ENCODE assay signal across 8 cellular contexts in the genomic region with DNA sequence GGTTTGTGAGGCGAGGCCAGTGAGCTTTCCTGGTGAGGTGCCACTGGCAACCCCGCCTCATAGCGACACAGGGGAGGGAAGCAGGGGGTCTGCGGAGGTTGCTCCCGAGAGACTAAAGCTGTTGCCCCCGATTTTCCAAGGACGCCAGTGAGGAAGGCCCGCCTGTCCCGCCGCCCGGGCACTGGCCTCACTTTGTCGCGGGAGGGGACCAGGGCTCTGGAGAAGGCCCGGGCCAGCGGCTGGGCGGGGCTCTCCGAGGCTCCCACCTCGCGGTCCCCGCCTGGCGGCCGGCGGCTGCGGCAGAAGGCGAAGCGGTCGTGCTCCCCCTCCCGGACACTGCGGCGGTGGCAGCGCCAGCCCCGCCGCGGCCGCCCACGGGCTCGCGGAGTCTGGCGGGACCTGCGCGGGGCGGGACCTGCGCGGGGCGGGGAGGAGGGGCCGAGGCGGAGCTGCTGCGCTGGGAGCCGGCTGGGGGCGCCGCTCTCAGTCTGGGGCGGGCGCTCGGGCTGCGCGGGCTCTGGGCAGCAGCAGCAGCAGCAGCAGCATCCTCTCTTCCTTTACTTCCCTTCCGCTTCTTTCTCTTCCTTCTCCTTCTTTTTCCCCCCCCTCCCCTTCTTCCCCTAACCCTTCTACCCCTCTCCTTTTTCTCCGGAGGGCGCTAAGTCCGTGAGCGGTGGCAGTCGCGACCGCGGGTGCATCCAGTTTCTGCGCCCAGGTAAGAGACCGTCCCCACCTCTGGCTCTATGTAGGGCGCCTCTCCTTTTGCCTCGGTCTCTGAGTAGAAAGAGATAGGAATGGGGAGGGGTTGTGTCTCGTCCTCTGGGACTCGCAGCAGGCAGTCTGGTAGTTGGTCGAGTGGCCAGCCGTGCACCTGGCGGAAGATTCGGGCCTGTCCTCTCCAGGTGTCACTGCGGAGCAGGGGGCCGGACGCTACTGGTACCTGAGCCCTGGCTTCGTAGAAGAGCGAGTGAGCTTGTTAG. TPM values are rescaled to one million over a fixed set of nuclear protein-coding genes. Genes with fewer than 3 reads are reported as not detected.
DNase-seq lines count a peak whose midpoint lies in the region; FAIRE-seq lines count a peak whose summit lies in the region.

A gene with protein sequence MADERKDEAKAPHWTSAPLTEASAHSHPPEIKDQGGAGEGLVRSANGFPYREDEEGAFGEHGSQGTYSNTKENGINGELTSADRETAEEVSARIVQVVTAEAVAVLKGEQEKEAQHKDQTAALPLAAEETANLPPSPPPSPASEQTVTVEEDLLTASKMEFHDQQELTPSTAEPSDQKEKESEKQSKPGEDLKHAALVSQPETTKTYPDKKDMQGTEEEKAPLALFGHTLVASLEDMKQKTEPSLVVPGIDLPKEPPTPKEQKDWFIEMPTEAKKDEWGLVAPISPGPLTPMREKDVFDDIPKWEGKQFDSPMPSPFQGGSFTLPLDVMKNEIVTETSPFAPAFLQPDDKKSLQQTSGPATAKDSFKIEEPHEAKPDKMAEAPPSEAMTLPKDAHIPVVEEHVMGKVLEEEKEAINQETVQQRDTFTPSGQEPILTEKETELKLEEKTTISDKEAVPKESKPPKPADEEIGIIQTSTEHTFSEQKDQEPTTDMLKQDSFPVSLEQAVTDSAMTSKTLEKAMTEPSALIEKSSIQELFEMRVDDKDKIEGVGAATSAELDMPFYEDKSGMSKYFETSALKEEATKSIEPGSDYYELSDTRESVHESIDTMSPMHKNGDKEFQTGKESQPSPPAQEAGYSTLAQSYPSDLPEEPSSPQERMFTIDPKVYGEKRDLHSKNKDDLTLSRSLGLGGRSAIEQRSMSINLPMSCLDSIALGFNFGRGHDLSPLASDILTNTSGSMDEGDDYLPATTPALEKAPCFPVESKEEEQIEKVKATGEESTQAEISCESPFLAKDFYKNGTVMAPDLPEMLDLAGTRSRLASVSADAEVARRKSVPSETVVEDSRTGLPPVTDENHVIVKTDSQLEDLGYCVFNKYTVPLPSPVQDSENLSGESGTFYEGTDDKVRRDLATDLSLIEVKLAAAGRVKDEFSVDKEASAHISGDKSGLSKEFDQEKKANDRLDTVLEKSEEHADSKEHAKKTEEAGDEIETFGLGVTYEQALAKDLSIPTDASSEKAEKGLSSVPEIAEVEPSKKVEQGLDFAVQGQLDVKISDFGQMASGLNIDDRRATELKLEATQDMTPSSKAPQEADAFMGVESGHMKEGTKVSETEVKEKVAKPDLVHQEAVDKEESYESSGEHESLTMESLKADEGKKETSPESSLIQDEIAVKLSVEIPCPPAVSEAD (N-terminal part only) (plus strand): TSS at position 486 of the 980 bp plus-strand sequence. CDS start 229,124 bp downstream, outside the sequence.

- peak within 1 kb of the TSS; percentile 38 for H3K4me3 ChIP-seq in HAP-1

- no peaks in the 10 kb centered on the region for H3K9me3 Mint-ChIP-seq in activated naive CD4-positive, alpha-beta T cell treated with anti-CD3 and anti-CD28 coated beads, Interleukin-2, amount 10 ng/mL, durations not matched to agents 7 days and 5 days

- H3K36me3 ChIP-seq in HAP-1 (replicated peaks) = no peaks in the 10 kb centered on the region

- peak; percentile 84 for DNase-seq in ELF-1 (ENCODE audit: low read depth, low spot score)
- DNase-seq in HAP-1 (ENCODE audit: low spot score in 2 of 2) = peak; percentile 75 to 88
- peak; percentile 86 for DNase-seq in LoVo (ENCODE audit: low spot score)
- DNase-seq in SHP77 treated with DMSO at 0.1 percent for 48 hours (lab: John Stamatoyannopoulos, UW) = peak; percentile 73
- DNase-seq in activated naive CD4-positive, alpha-beta T cell treated with anti-CD3 and anti-CD28 coated beads, Interleukin-2, amount 10 ng/mL, durations not matched to agents 7 days and 5 days = peak; percentile 69
- peak; percentile 86 to 87 for DNase-seq in frontal cortex (ENCODE audit: low spot score in 2 of 2)
- peak; percentile 10 for DNase-seq in non-pigmented ciliary epithelial cell (ENCODE audit: low read depth)

- peaks cover 10% of the 10 kb centered on the region for H3K4me1 ChIP-seq in HAP-1

- peak within 1 kb of the TSS; percentile 36 for H3K27ac ChIP-seq in temporal lobe (ENCODE audit: low read depth, low read length)

- H3K4me3 Mint-ChIP-seq in activated naive CD4-positive, alpha-beta T cell treated with anti-CD3 and anti-CD28 coated beads, Interleukin-2, amount 10 ng/mL, durations not matched to agents 7 days and 5 days = peak within 1 kb of the TSS; percentile 69

- H3K36me3 Mint-ChIP-seq in activated naive CD4-positive, alpha-beta T cell treated with anti-CD3 and anti-CD28 coated beads, Interleukin-2, amount 10 ng/mL, durations not matched to agents 7 days and 5 days = no peaks in the 10 kb centered on the region

- no peak for FAIRE-seq in frontal cortex (lab: Jason Lieb, UNC)

- H3K27ac Mint-ChIP-seq in activated naive CD4-positive, alpha-beta T cell treated with anti-CD3 and anti-CD28 coated beads, Interleukin-2, amount 10 ng/mL, durations not matched to agents 7 days and 5 days = no peak within 1 kb of the TSS

- H3K4me1 Mint-ChIP-seq in activated naive CD4-positive, alpha-beta T cell treated with anti-CD3 and anti-CD28 coated beads, Interleukin-2, amount 10 ng/mL, durations not matched to agents 7 days and 5 days = peaks cover 9% of the 10 kb centered on the region

- no peaks in the 10 kb centered on the region for H3K9me3 ChIP-seq in HAP-1

- in situ Hi-C loops in HAP-1 (cut with MboI; ENCODE audit: low sequenced_read_pairs) = loop anchor here (10.0 kb wide), 1 partner anchor 131 kb away; no protein-coding TSS in a partner anchor

- CTCF ChIA-PET in activated naive CD4-positive, alpha-beta T cell treated with anti-CD3 and anti-CD28 coated beads, Interleukin-2, amount 10 ng/mL, durations not matched to agents 7 days and 5 days (lab: Charles Lee) = interaction anchor here (0.5 to 3.0 kb wide), 5 partner anchors 8 to 153 kb away, joined by 3 to 18 read pairs (median 3); no protein-coding TSS in a partner anchor

- peaks cover 2% of the 10 kb centered on the region; the same call in 1 of the 2 replicates for H3K27me3 ChIP-seq in HAP-1 (ENCODE audit: low read depth)

- H3K27me3 Mint-ChIP-seq in activated naive CD4-positive, alpha-beta T cell treated with anti-CD3 and anti-CD28 coated beads, Interleukin-2, amount 10 ng/mL, durations not matched to agents 7 days and 5 days = peaks cover 19% of the 10 kb centered on the region

RNA-seq across cellular contexts. Expression of the gene that starts here (rescaled TPM):
- total RNA-seq in frontal cortex (678 TPM), temporal lobe (767 TPM)

Comparison
In these comparisons a context has a peak if more than half of its experiments do, and no peak if none do; other contexts are left out.
1. Peak in every context shown above with its lines: DNase-seq, H3K4me3 ChIP-seq and H3K27ac ChIP-seq.
2. DNase-seq: peak in every context shown above with its lines; median percentile 86 in frontal cortex; 86 in LoVo; 84 in ELF-1; 82 in HAP-1; 73 in SHP77 treated with DMSO at 0.1 percent for 48 hours; 69 in activated naive CD4-positive, alpha-beta T cell treated with anti-CD3 and anti-CD28 coated beads, Interleukin-2, amount 10 ng/mL, durations not matched to agents 7 days and 5 days; 10 in non-pigmented ciliary epithelial cell.